ENCODE assay signal across 31 cellular contexts in the genomic region with DNA sequence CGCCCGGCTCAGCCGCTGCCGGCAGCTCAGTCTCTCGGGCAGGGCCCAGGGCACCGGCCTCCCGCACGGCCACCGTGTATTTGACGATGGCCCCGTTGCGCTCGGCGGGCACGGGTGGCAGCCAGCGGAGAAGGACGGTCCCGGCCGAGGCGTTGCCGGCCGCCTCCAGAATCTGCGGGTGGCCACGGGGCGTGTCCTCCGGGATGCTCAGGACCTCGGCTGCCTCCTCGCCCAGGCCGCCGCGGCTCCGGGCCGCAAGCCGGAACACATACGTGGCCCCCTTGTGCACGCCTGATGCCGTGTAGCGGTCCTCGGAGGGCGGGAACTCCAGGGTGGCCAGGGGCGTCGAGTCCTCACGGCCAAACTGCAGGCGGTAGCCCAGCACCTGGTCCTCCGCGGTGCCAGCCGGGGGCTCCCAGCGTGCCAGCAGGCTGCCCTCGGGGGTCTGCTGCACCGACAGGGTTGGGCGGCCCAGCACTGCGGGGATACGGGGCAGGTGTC.
"Had no signal": no experiment of that assay in that cellular context is flagged by ENCODE, and none has a peak within 500 bp of the region (broad histone marks: within the 10 kb centered on the region; RNA-seq: fewer than 3 reads in every experiment).

No MANE protein-coding gene starts in this region.

- ATAC-seq: activated CD4-positive, alpha-beta T cell treated with anti-CD3 and anti-CD28 coated beads for 36 hours; activated CD8-positive, alpha-beta memory T cell treated with anti-CD3 and anti-CD28 coated beads, Interleukin-2, amount 10 ng/mL, durations not matched to agents 7 days and 5 days; activated CD8-positive, alpha-beta T cell treated with anti-CD3 and anti-CD28 coated beads, Interleukin-2, amount 10 ng/mL, durations not matched to agents 7 days and 5 days; activated naive CD4-positive, alpha-beta T cell treated with anti-CD3 and anti-CD28 coated beads, Interleukin-2, amount 50 U/mL, for 72 hours; activated T-cell treated with anti-CD3 and anti-CD28 coated beads, Interleukin-2, amount 50 U/mL, for 72 hours; T-helper 17 cell had no signal

- DNase-seq: activated CD4-positive, alpha-beta memory T cell treated with anti-CD3 and anti-CD28 coated beads for 36 hours; activated CD4-positive, alpha-beta T cell treated with anti-CD3 and anti-CD28 coated beads for 36 hours; activated CD4-positive, alpha-beta T cell treated with anti-CD3 and anti-CD28 coated beads, Interleukin-2, amount 10 ng/mL, durations not matched to agents 24 days and 14 days; activated CD4-positive, CD25-positive, alpha-beta regulatory T cell; activated CD4-positive, CD25-positive, alpha-beta regulatory T cell treated with anti-CD3 and anti-CD28 coated beads, Interleukin-2, amount 50 U/mL, for 72 hours; activated CD8-positive, alpha-beta memory T cell treated with anti-CD3 and anti-CD28 coated beads, Interleukin-2, amount 10 ng/mL, durations not matched to agents 7 days and 5 days; activated CD8-positive, alpha-beta memory T cell treated with anti-CD3 and anti-CD28 coated beads, Interleukin-2, amount 50 U/mL, for 4 hours; activated CD8-positive, alpha-beta T cell treated with anti-CD3 and anti-CD28 coated beads, Interleukin-2, amount 10 ng/mL, durations not matched to agents 7 days and 5 days; activated gamma-delta T cell; activated naive CD4-positive, alpha-beta T cell; activated naive CD4-positive, alpha-beta T cell treated with anti-CD3 and anti-CD28 coated beads, Interleukin-2, amount 10 ng/mL, durations not matched to agents 7 days and 5 days; activated naive CD8-positive, alpha-beta T cell treated with anti-CD3 and anti-CD28 coated beads, Interleukin-2, amount 10 ng/mL, durations not matched to agents 7 days and 5 days; activated T-cell treated with anti-CD3 and anti-CD28 coated beads, Interleukin-2, amount 50 U/mL, for 24 hours; activated T-cell treated with anti-CD3 and anti-CD28 coated beads, Interleukin-2, amount 50 U/mL, for 72 hours; central memory CD4-positive, alpha-beta T cell; cerebellar nuclear complex; colonic mucosa; effector CD8-positive, alpha-beta T cell; foreskin fibroblast; T-helper 1 cell; T-helper 17 cell; T1000; WERI-Rb-1 had no signal

- H3K27ac ChIP-seq: ascending aorta, breast epithelium, cardiac muscle cell, colonic mucosa, epithelial cell of prostate, WERI-Rb-1 had no signal

- H3K36me3 ChIP-seq: breast epithelium, colonic mucosa had no signal

- FAIRE-seq: endometrium, endothelial cell of umbilical vein, frontal cortex had no signal

- H3K9me3 ChIP-seq: ascending aorta, breast epithelium, colonic mucosa had no signal

- H3K27me3 ChIP-seq: ascending aorta, breast epithelium, cardiac muscle cell, colonic mucosa had no signal

- H3K4me1 ChIP-seq: ascending aorta, breast epithelium, colonic mucosa had no signal

- H3K4me3 ChIP-seq: ascending aorta, breast epithelium, cardiac muscle cell, colonic mucosa had no signal
